Comparison of ENCODE assay signal across 23 cellular contexts in the genomic region with DNA sequence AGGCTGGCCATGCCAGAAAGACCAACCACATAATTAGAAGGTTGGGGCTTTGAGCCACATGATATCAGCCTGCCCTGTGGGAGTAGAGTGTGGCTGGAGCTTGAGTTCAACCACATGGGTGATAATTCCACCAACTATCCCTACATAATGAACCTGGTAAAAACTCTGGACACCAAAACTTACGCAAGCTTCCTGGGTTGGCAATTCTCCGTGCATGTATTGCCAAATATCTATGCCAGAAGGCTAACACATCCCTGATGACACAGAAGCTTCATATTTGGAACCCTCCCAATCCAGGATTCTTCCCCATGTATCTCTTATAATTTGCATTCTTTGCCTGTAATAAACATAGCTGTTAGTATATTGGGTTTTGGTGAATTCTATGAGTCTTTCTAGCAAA.
DNase-seq lines count a peak whose midpoint lies in the region; ATAC-seq and TF ChIP-seq lines count a peak whose summit lies in the region.
"Had no signal": no experiment of that assay in that cellular context is flagged by ENCODE, and none has a peak within 500 bp of the region (broad histone marks: within the 10 kb centered on the region; RNA-seq: fewer than 3 reads in every experiment).

No MANE protein-coding gene starts in this region.

- no peaks in the 10 kb centered on the region for H3K27me3 ChIP-seq in GM23248 (replicated peaks; ENCODE audit: insufficient read depth)
- H3K27me3 ChIP-seq in gastrocnemius medialis: no peaks in the 10 kb centered on the region
- H3K27me3 ChIP-seq: stomach had no signal

- H3K36me3 ChIP-seq in GM23248 (ENCODE audit: low read depth) (no peaks in the 10 kb centered on the region), gastrocnemius medialis (no peaks in the 10 kb centered on the region)
- H3K36me3 ChIP-seq: adrenal gland, stomach had no signal

- H3K4me3 ChIP-seq in GM23248: no peak overlapping the region
- no peak overlapping the region for H3K4me3 ChIP-seq in gastrocnemius medialis
- H3K4me3 ChIP-seq: adrenal gland, GM23338, stomach had no signal

- H3K9ac ChIP-seq in GM23248: no peak overlapping the region

- no peak for TF ChIP-seq POLR2A in gastrocnemius medialis (IDR thresholded peaks at IDR 0.05)

- no peak overlapping the region for H2AFZ ChIP-seq in GM23248
- H2AFZ ChIP-seq: GM23338 had no signal

- no peak for TF ChIP-seq CTCF in gastrocnemius medialis (IDR thresholded peaks at IDR 0.05 in 4 of 5, conservative IDR thresholded peaks at IDR 0.05 in 1 of 5)

- H3F3A ChIP-seq in GM23248 (ENCODE audit: insufficient read depth): no peaks in the 10 kb centered on the region

- no peaks in the 10 kb centered on the region for H3K9me3 ChIP-seq in GM23248 (ENCODE audit: low read depth)
- no peaks in the 10 kb centered on the region for H3K9me3 ChIP-seq in gastrocnemius medialis
- H3K9me3 ChIP-seq: adrenal gland, stomach had no signal

- no peaks in the 10 kb centered on the region for H3K9me2 ChIP-seq in GM23248 (ENCODE audit: insufficient read depth)

- no peak overlapping the region for H3K27ac ChIP-seq in GM23248
- no peak overlapping the region for H3K27ac ChIP-seq in gastrocnemius medialis
- H3K27ac ChIP-seq: adrenal gland, HL-60, stomach had no signal

- DNase-seq in GM23248 (peak; percentile 78), NCI-H446 treated with DMSO at 0.1 percent for 48 hours (lab: John Stamatoyannopoulos, UW) (peak; percentile 48), fibroblast of gingiva (ENCODE audit: low read depth) (peak; percentile 83), renal cortical epithelial cell (ENCODE audit: low read depth) (peak; percentile 14), gastrocnemius medialis (no peak), superior temporal gyrus (ENCODE audit: extremely low spot score) (no peak), NCI-H1417 (lab: John Stamatoyannopoulos, UW) (no peak)
- DNase-seq: activated naive CD4-positive, alpha-beta T cell; activated T-cell treated with anti-CD3 and anti-CD28 coated beads, Interleukin-2, amount 50 U/mL, for 4 hours; adrenal gland; CD8-positive, alpha-beta memory T cell; DMS79 treated with DMSO at 0.1 percent for 48 hours; mesenchymal stem cell; naive B cell; NCI-H1694 treated with DMSO at 0.1 percent for 48 hours; NCI-H2227 treated with DMSO at 0.1 percent for 48 hours; NCI-H82; SHP77; stomach; trophoblast cell had no signal

- intact Hi-C loops in gastrocnemius medialis (cut with DNase I; ENCODE audit: low total_unique reads): no loop called here

- ATAC-seq in gastrocnemius medialis: no peak
- no peak for ATAC-seq in GM21825 (IDR thresholded peaks at IDR 0.05; ENCODE audit: unreplicated experiment)
- ATAC-seq: activated T-cell treated with anti-CD3 and anti-CD28 coated beads, Interleukin-2, amount 50 U/mL, for 4 hours; GM23338 had no signal

- H4K20me1 ChIP-seq in GM23248 (ENCODE audit: insufficient read depth): no peaks in the 10 kb centered on the region

- no peaks in the 10 kb centered on the region for H3K79me2 ChIP-seq in GM23248 (ENCODE audit: insufficient read depth)

- no peak overlapping the region for H3K4me2 ChIP-seq in GM23248 (ENCODE audit: unreplicated experiment)
- H3K4me2 ChIP-seq: GM23338 had no signal

- H3K4me1 ChIP-seq in GM23248 (ENCODE audit: insufficient read depth): peaks cover 6% of the 10 kb centered on the region
- no peaks in the 10 kb centered on the region for H3K4me1 ChIP-seq in gastrocnemius medialis
- H3K4me1 ChIP-seq: adrenal gland, stomach had no signal

- in situ Hi-C loops in GM23248 (cut with MboI) (no loop called here), gastrocnemius medialis (cut with MboI; ENCODE audit: low sequenced_read_pairs in 4 of 4) (no loop called here)

- WGBS in GM23248 (ENCODE audit: low coverage in 1 of 2, low lambda C conversion rate in 2 of 2, missing lambda C conversion rate in 2 of 2), 2 experiments: 6 to 19% methylated on average over 2 of the region's 2 CpGs

Comparison
In these comparisons a context has a peak if more than half of its experiments do, and no peak if none do; other contexts are left out.
1. DNase-seq: peak in GM23248 (single experiment), NCI-H446 treated with DMSO at 0.1 percent for 48 hours (single experiment), fibroblast of gingiva (single experiment) and renal cortical epithelial cell (single experiment); none in gastrocnemius medialis (0 of 2), superior temporal gyrus (single experiment) and NCI-H1417 (0 of 3).